1 cellular context compared by ENCODE assay signal in genomic region chr10:78458983-78459638, GRCh38.
TF ChIP-seq lines count a peak whose summit lies in the region.

No MANE protein-coding gene starts in this region.

TF ChIP-seq in HepG2, 621 proteins besides CTCF, POLR2A, EP300 and RAD21 (continued from another document and continues in another):
- TF ChIP-seq SRY (CRISPR knock-in tag; IDR thresholded peaks at IDR 0.05): no peak; the same call in 1 of the 2 replicates
- TF ChIP-seq IRF2 (CRISPR knock-in tag; IDR thresholded peaks at IDR 0.05): peak; percentile 97
- peak; percentile 84 for TF ChIP-seq ETV5 (CRISPR knock-in tag; IDR thresholded peaks at IDR 0.05; ENCODE audit: borderline replicate concordance)
- no peak for TF ChIP-seq ZNF510 (CRISPR knock-in tag; IDR thresholded peaks at IDR 0.05; ENCODE audit: low read depth)
- TF ChIP-seq PAWR (CRISPR knock-in tag; IDR thresholded peaks at IDR 0.05; ENCODE audit: borderline replicate concordance): no peak
- TF ChIP-seq PBX2 (CRISPR knock-in tag; IDR thresholded peaks at IDR 0.05): peak; percentile 54
- no peak for TF ChIP-seq ZNF777 (CRISPR knock-in tag; IDR thresholded peaks at IDR 0.05)
- no peak for TF ChIP-seq ZNF263 (CRISPR knock-in tag; IDR thresholded peaks at IDR 0.05)
- TF ChIP-seq ZNF235 (CRISPR knock-in tag; IDR thresholded peaks at IDR 0.05; ENCODE audit: borderline replicate concordance): no peak
- TF ChIP-seq NFATC3 (CRISPR knock-in tag; IDR thresholded peaks at IDR 0.05): 0 out of 2 replicates have a peak, but pooled peaks have one; percentile 42
- TF ChIP-seq ZNF646 (CRISPR knock-in tag; IDR thresholded peaks at IDR 0.05): peak; percentile 27; the same call in 1 of the 2 replicates
- TF ChIP-seq CENPT (CRISPR knock-in tag; IDR thresholded peaks at IDR 0.05; ENCODE audit: low read depth): no peak
- TF ChIP-seq PATZ1 (CRISPR knock-in tag; IDR thresholded peaks at IDR 0.05): peak; percentile 84
- TF ChIP-seq BCL3 (CRISPR knock-in tag; IDR thresholded peaks at IDR 0.05): no peak
- TF ChIP-seq ZKSCAN5 (CRISPR knock-in tag; IDR thresholded peaks at IDR 0.05): no peak
- TF ChIP-seq PAXIP1 (CRISPR knock-in tag; conservative IDR thresholded peaks at IDR 0.05): peak; percentile 99
- TF ChIP-seq STAT6 (CRISPR knock-in tag; IDR thresholded peaks at IDR 0.05; ENCODE audit: borderline replicate concordance): peak; percentile 88; the same call in 1 of the 2 replicates
- peak; percentile 86 for TF ChIP-seq ZNF644 (CRISPR knock-in tag; IDR thresholded peaks at IDR 0.05; ENCODE audit: low read depth)
- no peak for TF ChIP-seq ZBTB1 (CRISPR knock-in tag; IDR thresholded peaks at IDR 0.05; ENCODE audit: borderline replicate concordance)
- TF ChIP-seq RELA (CRISPR knock-in tag; IDR thresholded peaks at IDR 0.05): no peak
- peak; percentile 80 for TF ChIP-seq MEIS2 (CRISPR knock-in tag; IDR thresholded peaks at IDR 0.05)
- no peak for TF ChIP-seq BATF2 (CRISPR knock-in tag; IDR thresholded peaks at IDR 0.05)
- peak; percentile 50; the same call in 2 of the 3 replicates for TF ChIP-seq MXI1 (IDR thresholded peaks at IDR 0.05; ENCODE audit: borderline replicate concordance, low read depth, low read length)
- peak; percentile 75; the same call in 1 of the 2 replicates for TF ChIP-seq ZNF580 (CRISPR knock-in tag; IDR thresholded peaks at IDR 0.05; ENCODE audit: borderline replicate concordance, low read depth)
- peak; percentile 78; the same call in 1 of the 2 replicates for TF ChIP-seq DMAP1 (CRISPR knock-in tag; IDR thresholded peaks at IDR 0.05)
- TF ChIP-seq RFXANK (CRISPR knock-in tag; IDR thresholded peaks at IDR 0.05): no peak
- TF ChIP-seq TERF1 (CRISPR knock-in tag; IDR thresholded peaks at IDR 0.05): no peak
- TF ChIP-seq ZBTB39 (CRISPR knock-in tag; IDR thresholded peaks at IDR 0.05): peak; percentile 52; the same call in 1 of the 2 replicates
- no peak for TF ChIP-seq ZNF850 (CRISPR knock-in tag; conservative IDR thresholded peaks at IDR 0.05)
- TF ChIP-seq U2AF1 (optimal IDR thresholded peaks at IDR 0.05; ENCODE audit: low read depth, low read length): no peak
- peak; percentile 98 for TF ChIP-seq NCOA1 (CRISPR knock-in tag; IDR thresholded peaks at IDR 0.05)
